ENCODE assay signal across 1 cellular context in the genomic region with DNA sequence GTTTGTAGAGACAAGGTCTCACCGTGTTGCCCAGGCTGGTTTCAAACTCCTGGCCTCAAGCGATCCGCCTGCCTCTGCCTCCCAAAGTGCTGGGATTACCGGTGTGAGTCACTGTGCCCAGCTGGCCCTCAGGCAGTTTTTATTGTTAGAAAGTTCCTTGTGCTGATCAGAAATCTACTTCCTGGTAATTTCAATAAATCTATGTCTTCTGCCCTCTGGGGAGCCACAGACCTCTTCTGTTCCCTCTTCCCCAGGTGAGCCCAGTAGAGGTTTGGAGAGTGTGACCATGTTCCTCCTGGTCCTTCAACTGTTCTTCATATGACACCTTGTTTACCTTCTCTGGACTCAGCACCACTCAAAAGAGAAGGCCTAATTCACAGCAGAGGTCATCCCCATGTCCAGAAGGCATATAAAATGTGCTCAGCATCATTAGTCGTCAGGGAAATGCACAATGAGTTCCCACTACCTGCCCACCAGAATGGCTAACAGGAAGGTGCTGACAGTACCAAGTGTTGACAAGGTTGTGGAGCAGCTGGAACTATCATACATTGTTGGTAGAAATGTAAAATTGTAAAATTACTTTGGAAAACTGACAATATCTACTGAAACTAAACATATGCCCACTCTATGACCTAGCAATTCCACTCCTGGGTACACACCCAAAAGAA.
A peak's percentile ranks its signal among the peaks of the same experiment; 100 is the strongest.
TF ChIP-seq lines count a peak whose summit lies in the region.

No MANE protein-coding gene starts in this region.

TF ChIP-seq in K562, 482 proteins besides CTCF, POLR2A, EP300 and RAD21 (continued from another document):
- TF ChIP-seq ZNF407 (IDR thresholded peaks at IDR 0.05; ENCODE audit: low read depth): peak; percentile 44; the same call in 1 of the 2 replicates
- no peak for TF ChIP-seq PYGO2 (tag; IDR thresholded peaks at IDR 0.05)
- no peak for TF ChIP-seq POLR2AphosphoS2 (IDR thresholded peaks at IDR 0.05; ENCODE audit: low read length)
- TF ChIP-seq, protein P1, sequence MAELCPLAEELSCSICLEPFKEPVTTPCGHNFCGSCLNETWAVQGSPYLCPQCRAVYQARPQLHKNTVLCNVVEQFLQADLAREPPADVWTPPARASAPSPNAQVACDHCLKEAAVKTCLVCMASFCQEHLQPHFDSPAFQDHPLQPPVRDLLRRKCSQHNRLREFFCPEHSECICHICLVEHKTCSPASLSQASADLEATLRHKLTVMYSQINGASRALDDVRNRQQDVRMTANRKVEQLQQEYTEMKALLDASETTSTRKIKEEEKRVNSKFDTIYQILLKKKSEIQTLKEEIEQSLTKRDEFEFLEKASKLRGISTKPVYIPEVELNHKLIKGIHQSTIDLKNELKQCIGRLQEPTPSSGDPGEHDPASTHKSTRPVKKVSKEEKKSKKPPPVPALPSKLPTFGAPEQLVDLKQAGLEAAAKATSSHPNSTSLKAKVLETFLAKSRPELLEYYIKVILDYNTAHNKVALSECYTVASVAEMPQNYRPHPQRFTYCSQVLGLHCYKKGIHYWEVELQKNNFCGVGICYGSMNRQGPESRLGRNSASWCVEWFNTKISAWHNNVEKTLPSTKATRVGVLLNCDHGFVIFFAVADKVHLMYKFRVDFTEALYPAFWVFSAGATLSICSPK (IDR thresholded peaks at IDR 0.05; ENCODE audit: borderline replicate concordance): no peak
- no peak for TF ChIP-seq HMBOX1 (IDR thresholded peaks at IDR 0.05)
- peak; percentile 66 for TF ChIP-seq RBM25 (IDR thresholded peaks at IDR 0.05; ENCODE audit: low read depth, low read length, severe bottlenecking)
